ENCODE assay signal across 16 cellular contexts in the genomic region with DNA sequence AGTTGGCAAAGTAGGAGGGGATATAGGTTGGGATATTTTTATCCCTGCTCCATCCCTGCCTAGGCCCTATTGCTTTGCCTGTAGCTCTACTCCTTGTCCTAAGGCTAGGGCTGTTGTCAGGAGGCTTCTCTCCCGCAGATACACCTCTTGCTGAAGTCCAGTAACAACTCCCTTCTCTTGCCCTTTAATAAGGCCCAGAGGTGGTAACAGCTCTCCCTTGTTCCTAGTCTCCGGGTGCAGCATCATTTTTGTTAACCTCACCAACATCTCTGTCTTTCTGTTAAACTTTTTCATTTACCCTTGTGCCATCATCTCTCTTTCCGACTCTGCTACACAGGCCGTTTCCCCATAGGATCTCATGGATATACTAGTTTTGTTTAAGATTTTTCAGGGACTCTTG. TPM values are rescaled to one million over a fixed set of nuclear protein-coding genes. Genes with fewer than 3 reads are reported as not detected.
DNase-seq lines count a peak whose midpoint lies in the region; ATAC-seq, FAIRE-seq and TF ChIP-seq lines count a peak whose summit lies in the region.
"Had no signal": no experiment of that assay in that cellular context is flagged by ENCODE, and none has a peak within 500 bp of the region (broad histone marks: within the 10 kb centered on the region; RNA-seq: fewer than 3 reads in every experiment).

No MANE protein-coding gene starts in this region.

- H3K4me3 ChIP-seq in iPS-15b (ENCODE audit: low read depth, low read length): peak overlapping the region; percentile 0
- H3K4me3 ChIP-seq: BLaER1 treated with 17β-estradiol and CSF1 and Interleukin-3, amounts not matched to agents 10 nM and 100 nM; GM23248; HAP-1 had no signal

- H3K4me1 ChIP-seq in iPS-15b (ENCODE audit: control insufficient read depth, insufficient read depth, low read length): peaks cover 12% of the 10 kb centered on the region
- H3K4me1 ChIP-seq: HAP-1 had no signal

- no peak for ATAC-seq in activated CD8-positive, alpha-beta T cell treated with anti-CD3 and anti-CD28 coated beads for 36 hours

- H3K36me3 ChIP-seq in iPS-15b (ENCODE audit: control insufficient read depth, insufficient read depth, low read length): no peaks in the 10 kb centered on the region
- H3K36me3 ChIP-seq: BLaER1 treated with 17β-estradiol and CSF1 and Interleukin-3, amounts not matched to agents 10 nM and 100 nM; HAP-1 had no signal

- H3K9me3 ChIP-seq in iPS-15b (ENCODE audit: control insufficient read depth, insufficient read depth, low read length): peaks cover 7% of the 10 kb centered on the region
- H3K9me3 ChIP-seq: HAP-1 had no signal

- peak; percentile 56 for FAIRE-seq in GM19239 (lab: Jason Lieb, UNC)

- peaks cover 7 to 27% (median 15%) of the 10 kb centered on the region in 5 experiments for H3K9me3 Mint-ChIP-seq in brain
- peaks cover 3% of the 10 kb centered on the region for H3K9me3 Mint-ChIP-seq in activated CD8-positive, alpha-beta T cell treated with anti-CD3 and anti-CD28 coated beads for 36 hours

- no peak overlapping the region for H3K9ac ChIP-seq in iPS-15b (ENCODE audit: low read depth, low read length)
- H3K9ac ChIP-seq: BLaER1 treated with 17β-estradiol and CSF1 and Interleukin-3, amounts not matched to agents 10 nM and 100 nM; GM23248 had no signal

- no peak for TF ChIP-seq CTCF in brain (conservative IDR thresholded peaks at IDR 0.05)
- no peak for TF ChIP-seq CTCF in activated CD8-positive, alpha-beta T cell treated with anti-CD3 and anti-CD28 coated beads for 36 hours (IDR thresholded peaks at IDR 0.05)

- intact Hi-C loops in activated CD8-positive, alpha-beta T cell treated with anti-CD3 and anti-CD28 coated beads for 36 hours (cut with micrococcal nuclease): no loop called here
- intact Hi-C loops in posterior vena cava (cut with DNase I): no loop called here

- CTCF ChIA-PET in activated CD8-positive, alpha-beta T cell treated with anti-CD3 and anti-CD28 coated beads for 36 hours (lab: Charles Lee): interaction anchor here (0.5 to 1.3 kb wide), 3 partner anchors 8 to 585 kb away, joined by 3 to 4 read pairs (median 3); no protein-coding TSS in a partner anchor

- H3K27ac Mint-ChIP-seq in brain: peak overlapping the region; percentile 2 to 98 (median 97)
- H3K27ac Mint-ChIP-seq in activated CD8-positive, alpha-beta T cell treated with anti-CD3 and anti-CD28 coated beads for 36 hours: no peak overlapping the region
- H3K27ac Mint-ChIP-seq: CD4-positive, alpha-beta T cell had no signal

- H3K27me3 Mint-ChIP-seq in brain: peaks cover 45% of the 10 kb centered on the region
- peaks cover 85% of the 10 kb centered on the region for H3K27me3 Mint-ChIP-seq in activated CD8-positive, alpha-beta T cell treated with anti-CD3 and anti-CD28 coated beads for 36 hours

- H3K27me3 ChIP-seq in iPS-15b (ENCODE audit: control insufficient read depth, insufficient read depth, low read length): peaks cover 98% of the 10 kb centered on the region

- peaks cover 80% of the 10 kb centered on the region for H3K4me1 Mint-ChIP-seq in brain
- H3K4me1 Mint-ChIP-seq in activated CD8-positive, alpha-beta T cell treated with anti-CD3 and anti-CD28 coated beads for 36 hours (ENCODE audit: low read depth): peaks cover 25% of the 10 kb centered on the region

- H3K36me3 Mint-ChIP-seq in brain: peaks cover 4% of the 10 kb centered on the region
- no peaks in the 10 kb centered on the region for H3K36me3 Mint-ChIP-seq in activated CD8-positive, alpha-beta T cell treated with anti-CD3 and anti-CD28 coated beads for 36 hours (ENCODE audit: low read depth)

- POLR2A ChIA-PET in activated CD8-positive, alpha-beta T cell treated with anti-CD3 and anti-CD28 coated beads for 36 hours (lab: Charles Lee): no interaction called here

- peak; percentile 45 for DNase-seq in DMS53 (lab: John Stamatoyannopoulos, UW)
- no peak for DNase-seq in DMS53 treated with DMSO at 0.1 percent for 48 hours (lab: John Stamatoyannopoulos, UW; ENCODE audit: unreplicated experiment)
- no peak for DNase-seq in GM19239 (ENCODE audit: insufficient read length, low spot score)
- no peak for DNase-seq in activated CD8-positive, alpha-beta T cell treated with anti-CD3 and anti-CD28 coated beads for 36 hours
- no peak for DNase-seq in activated effector memory CD4-positive, alpha-beta T cell treated with anti-CD3 and anti-CD28 coated beads, Interleukin-2, amount 50 U/mL, for 16 hours
- DNase-seq in posterior vena cava (ENCODE audit: low spot score): no peak
- DNase-seq: AML-193; CD4-positive, alpha-beta T cell; GM23248 had no signal

- peak overlapping the region; percentile 57 to 92 (median 84) for H3K4me3 Mint-ChIP-seq in brain
- no peak overlapping the region for H3K4me3 Mint-ChIP-seq in activated CD8-positive, alpha-beta T cell treated with anti-CD3 and anti-CD28 coated beads for 36 hours
- H3K4me3 Mint-ChIP-seq: CD4-positive, alpha-beta T cell had no signal

RNA-seq across cellular contexts. Expression of gene ASCL1, which starts 6.3 kb away (rescaled TPM):
- 368 TPM for polyA plus RNA-seq in brain (ENCODE audit: insufficient read depth, low read depth, low replicate concordance)
- not detected for total RNA-seq in activated CD8-positive, alpha-beta T cell treated with anti-CD3 and anti-CD28 coated beads for 36 hours
- total RNA-seq in posterior vena cava: not detected
- total RNA-seq: A673; CD4-positive, alpha-beta T cell; GM23248; HT1080 had no signal
- polyA plus RNA-seq: GM23248 had no signal

RNA-seq across cellular contexts. Expression of gene PAH, which starts 46.8 kb away (rescaled TPM):
- polyA plus RNA-seq in brain (ENCODE audit: insufficient read depth, low read depth, low replicate concordance): 1.6 TPM
- not detected for total RNA-seq in activated CD8-positive, alpha-beta T cell treated with anti-CD3 and anti-CD28 coated beads for 36 hours
- total RNA-seq in posterior vena cava: under 1 TPM in 1 of 2 donors, not detected in 1; 0.37 TPM
- total RNA-seq: A673; CD4-positive, alpha-beta T cell; Daoy; GM23248; HT1080 had no signal
- polyA plus RNA-seq: GM23248 had no signal
